In genomic region chr1:184906771-184907170, GRCh38 we compare ENCODE assay signal across 27 cellular contexts.
DNase-seq lines count a peak whose midpoint lies in the region; ATAC-seq, FAIRE-seq and TF ChIP-seq lines count a peak whose summit lies in the region.
"Had no signal": no experiment of that assay in that cellular context is flagged by ENCODE, and none has a peak within 500 bp of the region (broad histone marks: within the 10 kb centered on the region; RNA-seq: fewer than 3 reads in every experiment).

No MANE protein-coding gene starts in this region.

- H3K79me2 ChIP-seq in GM23248 (ENCODE audit: insufficient read depth) (no peaks in the 10 kb centered on the region), K562 (ENCODE audit: control insufficient read depth, insufficient read depth, low read length) (no peaks in the 10 kb centered on the region; the same call in 2 of the 3 replicates)

- peaks cover 12% of the 10 kb centered on the region for H3K4me1 Mint-ChIP-seq in activated naive CD8-positive, alpha-beta T cell treated with anti-CD3 and anti-CD28 coated beads, Interleukin-2, amount 50 U/mL, for 24 hours
- H3K4me1 Mint-ChIP-seq: nephron had no signal

- H3K4me3 ChIP-seq in GM23248, result no peak overlapping the region
- no peak overlapping the region for H3K4me3 ChIP-seq in K562
- H3K4me3 ChIP-seq in gastroesophageal sphincter, result no peak overlapping the region
- H3K4me3 ChIP-seq in breast epithelium, result no peak overlapping the region
- H3K4me3 ChIP-seq: BLaER1 treated with 17β-estradiol and CSF1 and Interleukin-3, amounts not matched to agents 10 nM and 100 nM; GM12878; GM23338; SK-N-MC; upper lobe of left lung had no signal

- intact Hi-C loops in K562 (cut with micrococcal nuclease), result no loop called here
- intact Hi-C loops in breast epithelium (cut with DNase I; ENCODE audit: low total_unique reads), result no loop called here

- H3K9me3 Mint-ChIP-seq in activated naive CD8-positive, alpha-beta T cell treated with anti-CD3 and anti-CD28 coated beads, Interleukin-2, amount 50 U/mL, for 24 hours, result no peaks in the 10 kb centered on the region
- H3K9me3 Mint-ChIP-seq: activated naive CD4-positive, alpha-beta T cell treated with anti-CD3 and anti-CD28 coated beads, Interleukin-2, amount 50 U/mL, for 72 hours; GM23338; nephron had no signal

- no peak overlapping the region for H3K27ac Mint-ChIP-seq in activated naive CD8-positive, alpha-beta T cell treated with anti-CD3 and anti-CD28 coated beads, Interleukin-2, amount 50 U/mL, for 24 hours
- H3K27ac Mint-ChIP-seq: activated CD4-positive, alpha-beta T cell treated with anti-CD3 and anti-CD28 coated beads for 36 hours; activated CD8-positive, alpha-beta T cell treated with anti-CD3 and anti-CD28 coated beads, Interleukin-2, amount 10 ng/mL, durations not matched to agents 7 days and 5 days; activated naive CD4-positive, alpha-beta T cell treated with anti-CD3 and anti-CD28 coated beads, Interleukin-2, amount 50 U/mL, for 72 hours; activated T-helper 2 cell treated with anti-CD3 and anti-CD28 coated beads, Interferon-gamma antibody, Interleukin-2, Interleukin-4, amounts not matched to agents 10 μg/mL and 5 μg/mL and 100 μg/mL, durations not matched to agents 14 hours and 24 hours and 36 hours; GM23338; nephron had no signal

- no peak for TF ChIP-seq CTCF in K562 (IDR thresholded peaks at IDR 0.05 in 2 of 3, conservative IDR thresholded peaks at IDR 0.05 in 1 of 3; ENCODE audit: insufficient read depth in 2 of 3, low read depth in 1 of 3, low read length in 3 of 3)
- no peak for TF ChIP-seq CTCF in gastroesophageal sphincter (IDR thresholded peaks at IDR 0.05)
- TF ChIP-seq CTCF in breast epithelium (IDR thresholded peaks at IDR 0.05), result no peak

- no peak for FAIRE-seq in K562 (lab: Jason Lieb, UNC)
- FAIRE-seq: astrocyte, frontal cortex, GM12878 had no signal

- no peaks in the 10 kb centered on the region for H3K9me3 ChIP-seq in GM23248 (ENCODE audit: low read depth)
- H3K9me3 ChIP-seq in K562 (replicated peaks; ENCODE audit: control insufficient read depth, insufficient read depth, low read depth, low read length), result no peaks in the 10 kb centered on the region
- H3K9me3 ChIP-seq in gastroesophageal sphincter, result no peaks in the 10 kb centered on the region
- H3K9me3 ChIP-seq in breast epithelium, result no peaks in the 10 kb centered on the region
- H3K9me3 ChIP-seq: BLaER1 treated with 17β-estradiol and CSF1 and Interleukin-3, amounts not matched to agents 10 nM and 100 nM; upper lobe of left lung had no signal

- H3K9ac ChIP-seq in GM23248 (no peak overlapping the region), K562 (ENCODE audit: insufficient read depth in 1 of 2, low read depth in 2 of 2, low read length in 2 of 2) (no peak overlapping the region)
- H3K9ac ChIP-seq: BLaER1 treated with 17β-estradiol and CSF1 and Interleukin-3, amounts not matched to agents 10 nM and 100 nM had no signal

- H3K4me3 Mint-ChIP-seq in activated naive CD8-positive, alpha-beta T cell treated with anti-CD3 and anti-CD28 coated beads, Interleukin-2, amount 50 U/mL, for 24 hours, result no peak overlapping the region
- H3K4me3 Mint-ChIP-seq: activated CD4-positive, alpha-beta T cell treated with anti-CD3 and anti-CD28 coated beads for 36 hours; activated CD8-positive, alpha-beta T cell treated with anti-CD3 and anti-CD28 coated beads, Interleukin-2, amount 10 ng/mL, durations not matched to agents 7 days and 5 days; GM23338; nephron had no signal

- no peaks in the 10 kb centered on the region for H3K36me3 ChIP-seq in GM23248 (ENCODE audit: low read depth)
- no peaks in the 10 kb centered on the region for H3K36me3 ChIP-seq in K562 (ENCODE audit: control insufficient read depth, insufficient read depth, low read length)
- H3K36me3 ChIP-seq in gastroesophageal sphincter, result no peaks in the 10 kb centered on the region
- H3K36me3 ChIP-seq in breast epithelium, result no peaks in the 10 kb centered on the region
- H3K36me3 ChIP-seq: BLaER1 treated with 17β-estradiol and CSF1 and Interleukin-3, amounts not matched to agents 10 nM and 100 nM; upper lobe of left lung had no signal

- H4K20me1 ChIP-seq in GM23248 (ENCODE audit: insufficient read depth), result 0 out of 2 replicates have a peak, but pooled peaks cover 4% of the 10 kb centered on the region
- no peaks in the 10 kb centered on the region for H4K20me1 ChIP-seq in K562 (replicated peaks; ENCODE audit: control insufficient read depth, insufficient read depth, low read length)
- H4K20me1 ChIP-seq: BLaER1 treated with 17β-estradiol and CSF1 and Interleukin-3, amounts not matched to agents 10 nM and 100 nM had no signal

- TF ChIP-seq RAD21 in K562 (CRISPR knock-in tag; conservative IDR thresholded peaks at IDR 0.05 in 1 of 2, IDR thresholded peaks at IDR 0.05 in 1 of 2), result no peak

- H3K9me1 ChIP-seq in K562 (ENCODE audit: control insufficient read depth, insufficient read depth, low read length), result no peaks in the 10 kb centered on the region

- H3K27ac ChIP-seq in GM23248 (no peak overlapping the region), K562 (ENCODE audit: extremely low read depth, low read depth, low read length) (no peak overlapping the region), gastroesophageal sphincter (peak overlapping the region in 2 of 4 donors; percentile 0 to 82), breast epithelium (no peak overlapping the region)
- H3K27ac ChIP-seq: BLaER1 treated with 17β-estradiol and CSF1 and Interleukin-3, amounts not matched to agents 10 nM and 100 nM; SK-N-MC; upper lobe of left lung had no signal

- H3K27me3 ChIP-seq in GM23248 (replicated peaks; ENCODE audit: insufficient read depth) (no peaks in the 10 kb centered on the region), K562 (ENCODE audit: control insufficient read depth in 2 of 2, insufficient read depth in 2 of 2, low read length in 2 of 2) (no peaks in the 10 kb centered on the region), gastroesophageal sphincter (no peaks in the 10 kb centered on the region), breast epithelium (no peaks in the 10 kb centered on the region)
- H3K27me3 ChIP-seq: BLaER1 treated with 17β-estradiol and CSF1 and Interleukin-3, amounts not matched to agents 10 nM and 100 nM; upper lobe of left lung had no signal

- CTCF ChIA-PET in K562 (lab: Yijun Ruan, JAX; ENCODE audit: low intra/inter-chr PET ratio), result no interaction called here

- in situ Hi-C loops in GM23248 (cut with MboI) (no loop called here), K562 (cut with MboI) (no loop called here)

- BruUV-seq in K562 (replicated peaks; lab: Mats Ljungman, UMichigan), result no TSS peak

- 8 to 18% methylated on average over 1 of the region's 1 CpG for WGBS in GM23248 (ENCODE audit: low coverage in 1 of 2, low lambda C conversion rate in 2 of 2, missing lambda C conversion rate in 2 of 2), 2 experiments
- 6% methylated on average over 1 of the region's 1 CpG for WGBS in K562 (ENCODE audit: insufficient coverage, low coverage, missing lambda C conversion rate)
- WGBS in gastroesophageal sphincter (ENCODE audit: low coverage in 1 of 2), 2 donors, result 0 to 36% methylated on average over 1 of the region's 1 CpG

- peak overlapping the region; percentile 61 for H3K4me2 ChIP-seq in GM23248 (ENCODE audit: unreplicated experiment)
- H3K4me2 ChIP-seq in K562 (ENCODE audit: insufficient read depth, low read length), result no peak overlapping the region
- H3K4me2 ChIP-seq: GM23338 had no signal

- no peaks in the 10 kb centered on the region for H3K9me2 ChIP-seq in GM23248 (ENCODE audit: insufficient read depth)

- peaks cover 2% of the 10 kb centered on the region for H3K36me3 Mint-ChIP-seq in activated naive CD8-positive, alpha-beta T cell treated with anti-CD3 and anti-CD28 coated beads, Interleukin-2, amount 50 U/mL, for 24 hours (ENCODE audit: low read depth)

- H3K4me1 ChIP-seq in GM23248 (ENCODE audit: insufficient read depth) (peaks cover 32% of the 10 kb centered on the region), K562 (replicated peaks in 1 of 2; ENCODE audit: control insufficient read depth in 2 of 2, insufficient read depth in 2 of 2, low read length in 2 of 2) (no peaks in the 10 kb centered on the region; a peak in 1 of 5 replicates), gastroesophageal sphincter (peaks cover 11 to 100% (median 26%) of the 10 kb centered on the region in 3 donors), breast epithelium (no peaks in the 10 kb centered on the region)

- TF ChIP-seq EP300 in K562 (IDR thresholded peaks at IDR 0.05; ENCODE audit: low read length) (no peak), gastroesophageal sphincter (IDR thresholded peaks at IDR 0.05) (no peak)

- no peak for TF ChIP-seq POLR2A in K562 (conservative IDR thresholded peaks at IDR 0.05)
- TF ChIP-seq POLR2A in gastroesophageal sphincter (IDR thresholded peaks at IDR 0.05), result no peak
- TF ChIP-seq POLR2A in breast epithelium (IDR thresholded peaks at IDR 0.05), result no peak

- DNase-seq in AG08395 (ENCODE audit: low spot score) (peak; percentile 17), GM23248 (peak; percentile 62), K562 (ENCODE audit: extremely low read depth in 1 of 4, low spot score in 3 of 4) (no peak), hepatic stellate cell (ENCODE audit: low spot score) (peak; percentile 35), breast epithelium (ENCODE audit: low spot score in 2 of 2) (no peak)
- no peak for DNase-seq in activated naive CD8-positive, alpha-beta T cell treated with anti-CD3 and anti-CD28 coated beads, Interleukin-2, amount 50 U/mL, for 24 hours
- DNase-seq: ACHN; activated CD4-positive, alpha-beta T cell treated with anti-CD3 and anti-CD28 coated beads for 36 hours; activated CD8-positive, alpha-beta T cell treated with anti-CD3 and anti-CD28 coated beads, Interleukin-2, amount 10 ng/mL, durations not matched to agents 7 days and 5 days; Caco-2; cerebellar nuclear complex; islet precursor cell; NCI-H146; stimulated activated CD4-positive, alpha-beta T cell treated with anti-CD3 and anti-CD28 coated beads, Interleukin-2, amount 100 ng/mL, for 24 hours; T-helper 2 cell; upper lobe of left lung had no signal

- H3K27me3 Mint-ChIP-seq in activated naive CD8-positive, alpha-beta T cell treated with anti-CD3 and anti-CD28 coated beads, Interleukin-2, amount 50 U/mL, for 24 hours, result no peaks in the 10 kb centered on the region
- H3K27me3 Mint-ChIP-seq: activated CD4-positive, alpha-beta T cell treated with anti-CD3 and anti-CD28 coated beads for 36 hours had no signal

- POLR2A ChIA-PET in K562 (lab: Yijun Ruan, JAX), result interaction anchor here (0.7 to 1.0 kb wide), 2 partner anchors 263 to 384 kb away, joined by 3 read pairs; no protein-coding TSS in a partner anchor

- no peak for ATAC-seq in K562
- no peak for ATAC-seq in gastroesophageal sphincter
- no peak for ATAC-seq in GM21447 (IDR thresholded peaks at IDR 0.05; ENCODE audit: unreplicated experiment)
- ATAC-seq in activated naive CD8-positive, alpha-beta T cell treated with anti-CD3 and anti-CD28 coated beads, Interleukin-2, amount 50 U/mL, for 24 hours, result no peak
- ATAC-seq: activated CD4-positive, alpha-beta T cell treated with anti-CD3 and anti-CD28 coated beads for 36 hours; activated CD8-positive, alpha-beta T cell treated with anti-CD3 and anti-CD28 coated beads, Interleukin-2, amount 10 ng/mL, durations not matched to agents 7 days and 5 days; activated naive CD4-positive, alpha-beta T cell treated with anti-CD3 and anti-CD28 coated beads, Interleukin-2, amount 50 U/mL, for 72 hours; GM12878; GM23338 had no signal

- H2AFZ ChIP-seq in GM23248 (no peak overlapping the region), K562 (ENCODE audit: low read depth, low read length) (no peak overlapping the region)
- H2AFZ ChIP-seq: GM23338 had no signal

- peaks cover 17% of the 10 kb centered on the region for H3F3A ChIP-seq in GM23248 (ENCODE audit: insufficient read depth)

Comparison
In these comparisons a context has a peak if more than half of its experiments do, and no peak if none do; other contexts are left out.
1. DNase-seq: peak in AG08395 (single experiment), GM23248 (single experiment) and hepatic stellate cell (single experiment); none in K562 (0 of 4), activated naive CD8-positive, alpha-beta T cell treated with anti-CD3 and anti-CD28 coated beads, Interleukin-2, amount 50 U/mL, for 24 hours (single experiment) and breast epithelium (0 of 2).